ENCODE assay signal across 8 cellular contexts in genomic region chr16:57245472-57246113, GRCh38. TPM values are rescaled to one million over a fixed set of nuclear protein-coding genes. Genes with fewer than 3 reads are reported as not detected.
DNase-seq lines count a peak whose midpoint lies in the region; ATAC-seq and TF ChIP-seq lines count a peak whose summit lies in the region.

No MANE protein-coding gene starts in this region.

- peak overlapping the region; percentile 42 for H3K27ac ChIP-seq in SJSA1

- no peaks in the 10 kb centered on the region for H3K27me3 ChIP-seq in SJSA1 (replicated peaks)

- no peak for TF ChIP-seq CTCF in epithelial cell of esophagus (IDR thresholded peaks at IDR 0.05; ENCODE audit: insufficient read depth, low read depth, low read length, missing control alignments)

- no peaks in the 10 kb centered on the region for H3K9me3 ChIP-seq in SJSA1 (replicated peaks)

- ATAC-seq in HG02970 (IDR thresholded peaks at IDR 0.05; ENCODE audit: low FRiP score, unreplicated experiment) = peak; percentile 26
- no peak for ATAC-seq in HG02623 (IDR thresholded peaks at IDR 0.05; ENCODE audit: unreplicated experiment)

- peak overlapping the region; percentile 58 for H3K4me3 ChIP-seq in SJSA1
- H3K4me3 ChIP-seq in epithelial cell of esophagus (ENCODE audit: low read length) = peak overlapping the region; percentile 64

- DNase-seq in NOMO-1 treated with DMSO at 0.1 percent for 48 hours (lab: John Stamatoyannopoulos, UW; ENCODE audit: unreplicated experiment) = peak; percentile 26
- DNase-seq in NOMO-1 treated with dmso at 0.1 percent for 144 hours (lab: John Stamatoyannopoulos, UW; ENCODE audit: unreplicated experiment) = no peak
- DNase-seq in SJSA1 (ENCODE audit: low read depth in 1 of 2, low spot score in 2 of 2) = no peak
- peak; percentile 31 for DNase-seq in epithelial cell of esophagus (ENCODE audit: low read depth)
- peak; percentile 17 for DNase-seq in myocyte (ENCODE audit: low read depth)
- DNase-seq in GOT3 (lab: John Stamatoyannopoulos, UW) = no peak

- peaks cover 30% of the 10 kb centered on the region for H3K36me3 ChIP-seq in SJSA1

- H3K4me1 ChIP-seq in SJSA1 (replicated peaks) = peaks cover 5% of the 10 kb centered on the region; the same call in 1 of the 2 replicates

RNA-seq across cellular contexts. Expression of gene ARL2BP, which starts 0.5 kb away (rescaled TPM):
- total RNA-seq in SJSA1 (2014; rRNA removed; shearing (Covaris generic)) = 115 and 118 TPM in 2 replicates
- 60.6 and 76.3 TPM in 2 replicates for total RNA-seq in myocyte
- polyA plus RNA-seq in myocyte (2012) = 41.8 TPM

RNA-seq across cellular contexts. Expression of gene PLLP, which starts 38.9 kb away (rescaled TPM):
- not detected in 2 replicates for total RNA-seq in SJSA1 (2014; rRNA removed; shearing (Covaris generic))
- not detected in 2 replicates for total RNA-seq in myocyte
- 0.42 TPM for polyA plus RNA-seq in myocyte (2012)

RNA-seq across cellular contexts. Expression of gene RSPRY1, which starts 59.5 kb away (rescaled TPM):
- total RNA-seq in SJSA1 (2014; rRNA removed; shearing (Covaris generic)) = 13.9 and 40.2 TPM in 2 replicates
- 39.6 and 42.1 TPM in 2 replicates for total RNA-seq in myocyte
- polyA plus RNA-seq in myocyte (2012) = 21.3 TPM

RNA-seq across cellular contexts. Expression of gene PSME3IP1, which starts 59.8 kb away (rescaled TPM):
- total RNA-seq in SJSA1 (2014; rRNA removed; shearing (Covaris generic)) = 93.1 and 112 TPM in 2 replicates
- total RNA-seq in myocyte = 76.0 and 78.4 TPM in 2 replicates
- polyA plus RNA-seq in myocyte (2012) = 58.4 TPM

Comparison
In these comparisons a context has a peak if more than half of its experiments do, and no peak if none do; other contexts are left out.
1. DNase-seq: peak in NOMO-1 treated with DMSO at 0.1 percent for 48 hours (single experiment), epithelial cell of esophagus (single experiment) and myocyte (single experiment); none in NOMO-1 treated with dmso at 0.1 percent for 144 hours (single experiment), SJSA1 (0 of 2) and GOT3 (single experiment).